8 cellular contexts compared by ENCODE assay signal in the genomic region with DNA sequence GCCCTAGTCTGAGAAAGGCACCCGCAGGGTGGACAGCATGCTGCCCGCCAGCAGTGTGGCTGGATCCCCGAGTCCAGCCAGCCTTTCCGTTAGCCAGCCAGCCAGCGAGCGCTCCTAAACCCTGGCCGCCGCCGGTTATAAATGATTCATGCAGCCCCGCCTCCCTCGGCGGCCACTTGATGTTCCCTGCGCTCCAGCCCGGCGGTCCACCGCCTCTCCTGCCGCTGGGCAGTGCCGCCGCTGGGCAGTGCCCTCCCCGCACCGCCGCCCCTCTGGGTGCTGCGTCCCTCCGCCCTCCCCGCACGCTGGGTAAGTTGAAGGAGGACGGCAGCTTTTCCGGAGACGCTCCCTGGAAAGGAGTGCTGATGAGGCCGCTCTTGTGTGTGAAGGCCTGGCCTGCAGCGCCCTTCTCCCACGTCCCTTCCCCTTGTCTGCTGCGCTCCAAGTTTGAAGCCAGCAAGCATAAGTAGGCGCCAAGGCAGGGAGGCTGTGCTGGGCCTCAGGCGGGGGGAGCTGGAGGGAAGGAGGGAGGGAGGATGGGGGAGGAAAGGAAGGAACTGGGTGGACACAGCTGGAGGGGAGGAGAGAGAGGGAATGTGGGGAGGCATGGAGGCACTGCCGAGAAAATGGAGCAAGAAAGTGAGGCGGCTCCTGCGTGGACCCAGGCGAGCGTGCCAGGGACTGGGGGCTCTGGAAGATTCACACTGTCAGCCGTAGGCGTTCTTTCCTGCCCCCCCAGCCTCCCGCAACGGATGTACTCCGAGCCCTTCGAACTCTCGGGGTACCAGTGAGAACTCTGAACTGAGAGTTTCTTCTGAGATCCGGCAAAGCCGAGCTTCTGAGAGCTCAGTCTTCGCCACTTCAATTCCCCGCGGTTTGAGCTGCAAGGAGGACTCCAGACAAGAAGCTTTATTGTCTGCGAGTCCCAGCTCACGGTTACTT.
DNase-seq lines count a peak whose midpoint lies in the region; ATAC-seq and TF ChIP-seq lines count a peak whose summit lies in the region.

No MANE protein-coding gene starts in this region.

- no peak for TF ChIP-seq CTCF in omental fat pad (IDR thresholded peaks at IDR 0.05)

- peak; percentile 84 for ATAC-seq in omental fat pad (ENCODE audit: low FRiP score)
- ATAC-seq in HG03565 (IDR thresholded peaks at IDR 0.05; ENCODE audit: unreplicated experiment) = no peak

- peak; percentile 68 for DNase-seq in COLO829 (ENCODE audit: low spot score)
- DNase-seq in SW480 (ENCODE audit: low spot score) = peak; percentile 69
- peak; percentile 65 for DNase-seq in globus pallidus (ENCODE audit: low spot score)
- DNase-seq in omental fat pad (ENCODE audit: low spot score) = peak; percentile 50
- no peak for DNase-seq in DMS114 treated with DMSO at 0.1 percent for 48 hours (lab: John Stamatoyannopoulos, UW; ENCODE audit: unreplicated experiment)
- DNase-seq in NCI-H2171 treated with DMSO at 0.1 percent for 48 hours (lab: John Stamatoyannopoulos, UW) = no peak
- no peak for DNase-seq in NCI-H1048 (lab: John Stamatoyannopoulos, UW)

Comparison
In these comparisons a context has a peak if more than half of its experiments do, and no peak if none do; other contexts are left out.
1. DNase-seq: peak in COLO829 (single experiment), SW480 (single experiment), globus pallidus (single experiment) and omental fat pad (single experiment); none in DMS114 treated with DMSO at 0.1 percent for 48 hours (single experiment), NCI-H2171 treated with DMSO at 0.1 percent for 48 hours (single experiment) and NCI-H1048 (single experiment).